In genomic region chr19:38700933-38701454, GRCh38 we compare ENCODE assay signal across 12 cellular contexts. TPM values are rescaled to one million over a fixed set of nuclear protein-coding genes. Genes with fewer than 3 reads are reported as not detected.
A peak's percentile ranks its signal among the peaks of the same experiment; 100 is the strongest.
DNase-seq lines count a peak whose midpoint lies in the region; ATAC-seq and TF ChIP-seq lines count a peak whose summit lies in the region.
"Had no signal": no experiment of that assay in that cellular context is flagged by ENCODE, and none has a peak within 500 bp of the region (broad histone marks: within the 10 kb centered on the region; RNA-seq: fewer than 3 reads in every experiment).

No MANE protein-coding gene starts in this region.

- POLR2A ChIA-PET in activated B cell treated with CpG ODN at 0.5 μM for 24 hours (lab: Charles Lee) (no interaction called here), HEK293T (lab: Yijun Ruan, JAX) (interaction anchor here (0.7 kb wide), 1 partner anchor 148 kb away, joined by 3 read pairs; no protein-coding TSS in a partner anchor)

- no peak for DNase-seq in CD14-positive monocyte (ENCODE audit: low spot score)
- DNase-seq in activated B cell treated with CpG ODN at 0.5 μM for 24 hours = no peak
- DNase-seq in psoas muscle = no peak
- DNase-seq in activated naive CD4-positive, alpha-beta T cell treated with Interleukin-2 at 50 U/mL for 16 hours = no peak
- no peak for DNase-seq in stimulated activated naive CD4-positive, alpha-beta T cell (lab: John Stamatoyannopoulos, UW)
- DNase-seq in HEK293T (ENCODE audit: extremely low spot score) = no peak
- DNase-seq: BE2C, NCI-H1694, trophoblast cell had no signal

- H3K9me3 Mint-ChIP-seq in CD14-positive monocyte = peaks cover 0 to 1% (median 0%) of the 10 kb centered on the region in 7 donors
- H3K9me3 Mint-ChIP-seq in activated B cell treated with CpG ODN at 0.5 μM for 24 hours = no peaks in the 10 kb centered on the region

- no peak overlapping the region for H3K4me3 Mint-ChIP-seq in CD14-positive monocyte
- no peak overlapping the region for H3K4me3 Mint-ChIP-seq in activated B cell treated with CpG ODN at 0.5 μM for 24 hours

- H3K36me3 Mint-ChIP-seq in CD14-positive monocyte = peaks cover 65 to 83% of the 10 kb centered on the region in 2 donors
- H3K36me3 Mint-ChIP-seq in activated B cell treated with CpG ODN at 0.5 μM for 24 hours (ENCODE audit: low read depth) = peaks cover 58% of the 10 kb centered on the region

- TF ChIP-seq EP300 in gastroesophageal sphincter (IDR thresholded peaks at IDR 0.05) = no peak

- peak overlapping the region; percentile 63 to 97 (median 91) for H3K27ac ChIP-seq in gastroesophageal sphincter
- H3K27ac ChIP-seq in psoas muscle = peak overlapping the region; percentile 46
- H3K27ac ChIP-seq: neutrophil had no signal

- no peak for ATAC-seq in activated B cell treated with CpG ODN at 0.5 μM for 24 hours (ENCODE audit: low read depth)
- no peak for ATAC-seq in gastroesophageal sphincter
- no peak for ATAC-seq in psoas muscle
- no peak for ATAC-seq in GM19328 (IDR thresholded peaks at IDR 0.05; ENCODE audit: unreplicated experiment)

- peaks cover 26% of the 10 kb centered on the region for H3K4me1 Mint-ChIP-seq in CD14-positive monocyte
- H3K4me1 Mint-ChIP-seq in activated B cell treated with CpG ODN at 0.5 μM for 24 hours = peaks cover 11% of the 10 kb centered on the region

- H3K9me3 ChIP-seq in gastroesophageal sphincter = no peaks in the 10 kb centered on the region
- no peaks in the 10 kb centered on the region for H3K9me3 ChIP-seq in psoas muscle
- H3K9me3 ChIP-seq: BE2C, neutrophil had no signal

- 60 to 70% methylated on average over 1 to 9 of the region's 18 CpGs for WGBS in gastroesophageal sphincter (ENCODE audit: low coverage in 1 of 2), 2 donors
- WGBS in psoas muscle, 3 donors = 80 to 89% (median 85%) methylated on average over 18 of the region's 18 CpGs

- intact Hi-C loops in CD14-positive monocyte (cut with micrococcal nuclease) = no loop called here
- intact Hi-C loops in activated B cell treated with CpG ODN at 0.5 μM for 24 hours (cut with micrococcal nuclease) = no loop called here
- intact Hi-C loops in psoas muscle (cut with DNase I) = no loop called here

- peaks cover 0 to 59% of the 10 kb centered on the region in 2 donors for H3K36me3 ChIP-seq in gastroesophageal sphincter
- peaks cover 0 to 71% of the 10 kb centered on the region in 2 donors for H3K36me3 ChIP-seq in psoas muscle (ENCODE audit: insufficient read depth in 1 of 2, low read depth in 1 of 2)

- TF ChIP-seq CTCF in CD14-positive monocyte (IDR thresholded peaks at IDR 0.05) (no peak), activated B cell treated with CpG ODN at 0.5 μM for 24 hours (IDR thresholded peaks at IDR 0.05) (no peak), gastroesophageal sphincter (IDR thresholded peaks at IDR 0.05) (no peak), psoas muscle (IDR thresholded peaks at IDR 0.05) (no peak)

- no peaks in the 10 kb centered on the region for H3K27me3 Mint-ChIP-seq in CD14-positive monocyte (ENCODE audit: low read depth in 3 of 3)
- no peaks in the 10 kb centered on the region for H3K27me3 Mint-ChIP-seq in activated B cell treated with CpG ODN at 0.5 μM for 24 hours

- H3K4me3 ChIP-seq in gastroesophageal sphincter = no peak overlapping the region
- H3K4me3 ChIP-seq in psoas muscle = no peak overlapping the region

- H3K27me3 ChIP-seq in gastroesophageal sphincter = no peaks in the 10 kb centered on the region
- no peaks in the 10 kb centered on the region for H3K27me3 ChIP-seq in psoas muscle (ENCODE audit: insufficient read depth in 3 of 3, low read length in 2 of 3)
- H3K27me3 ChIP-seq: BE2C, neutrophil had no signal

- H3K27ac Mint-ChIP-seq in CD14-positive monocyte = peak overlapping the region in 6 of 7 donors; percentile 23 to 75 (median 51)
- peak overlapping the region; percentile 24 for H3K27ac Mint-ChIP-seq in activated B cell treated with CpG ODN at 0.5 μM for 24 hours

- CTCF ChIA-PET in activated B cell treated with CpG ODN at 0.5 μM for 24 hours (lab: Charles Lee) = no interaction called here
- CTCF ChIA-PET in HEK293T (lab: Yijun Ruan, JAX) = no interaction called here

- peaks cover 7 to 98% (median 64%) of the 10 kb centered on the region in 3 donors for H3K4me1 ChIP-seq in gastroesophageal sphincter
- H3K4me1 ChIP-seq in psoas muscle = peaks cover 29% of the 10 kb centered on the region
- H3K4me1 ChIP-seq: BE2C had no signal

- TF ChIP-seq POLR2A in gastroesophageal sphincter (IDR thresholded peaks at IDR 0.05) = no peak

TF ChIP-seq in HEK293T, 16 proteins besides CTCF, POLR2A, EP300 and RAD21:
- TF ChIP-seq SUZ12 (IDR thresholded peaks at IDR 0.05) (no peak), HDGF (IDR thresholded peaks at IDR 0.05; ENCODE audit: borderline replicate concordance) (no peak), LEF1 (IDR thresholded peaks at IDR 0.05; ENCODE audit: borderline replicate concordance) (no peak), BHLHE40 (IDR thresholded peaks at IDR 0.05; ENCODE audit: borderline replicate concordance) (no peak), FOXK2 (IDR thresholded peaks at IDR 0.05) (no peak), FOXM1 (IDR thresholded peaks at IDR 0.05; ENCODE audit: borderline replicate concordance) (no peak), L3MBTL2 (conservative IDR thresholded peaks at IDR 0.05) (no peak), NFRKB (IDR thresholded peaks at IDR 0.05) (no peak), ZNF384 (IDR thresholded peaks at IDR 0.05) (no peak), SP1 (IDR thresholded peaks at IDR 0.05) (no peak), CTBP1 (IDR thresholded peaks at IDR 0.05; ENCODE audit: borderline replicate concordance) (no peak), TARDBP (IDR thresholded peaks at IDR 0.05) (no peak), ARNT (IDR thresholded peaks at IDR 0.05) (no peak), PKNOX1 (IDR thresholded peaks at IDR 0.05) (no peak), ELF4 (IDR thresholded peaks at IDR 0.05) (no peak), FOXA1 (IDR thresholded peaks at IDR 0.05) (no peak)

RNA-seq across cellular contexts. Expression of gene CAPN12, which starts 43.3 kb away (rescaled TPM):
- polyA plus RNA-seq in CD14-positive monocyte (not detected), psoas muscle (under 1 TPM; 0.27 to 0.35 (median 0.34) TPM)
- total RNA-seq in activated B cell treated with CpG ODN at 0.5 μM for 24 hours (12.4 and 14.9 TPM in 2 replicates), gastroesophageal sphincter (1 to 10 TPM in 2 of 4 donors, under 1 TPM in 1, not detected in 1; 0.93 to 2.2 (median 1.1) TPM), psoas muscle (under 1 TPM; 0.32 to 0.64 (median 0.52) TPM)

RNA-seq across cellular contexts. Expression of gene ACTN4, which starts 53.5 kb away (rescaled TPM):
- polyA plus RNA-seq in CD14-positive monocyte = 10 to 100 TPM in 1 of 2 donors, 1 to 10 TPM in 1; 8.4 to 16.0 TPM
- total RNA-seq in activated B cell treated with CpG ODN at 0.5 μM for 24 hours = 197 and 198 TPM in 2 replicates
- 100 to 1,000 TPM; 337 to 938 (median 507) TPM for total RNA-seq in gastroesophageal sphincter
- 100 to 1,000 TPM in 1 of 4 donors, 10 to 100 TPM in 3; 79.9 to 127 (median 89.2) TPM for total RNA-seq in psoas muscle
- 10 to 100 TPM; 38.3 to 45.2 (median 43.0) TPM for polyA plus RNA-seq in psoas muscle
